8 cellular contexts compared by ENCODE assay signal in the genomic region with DNA sequence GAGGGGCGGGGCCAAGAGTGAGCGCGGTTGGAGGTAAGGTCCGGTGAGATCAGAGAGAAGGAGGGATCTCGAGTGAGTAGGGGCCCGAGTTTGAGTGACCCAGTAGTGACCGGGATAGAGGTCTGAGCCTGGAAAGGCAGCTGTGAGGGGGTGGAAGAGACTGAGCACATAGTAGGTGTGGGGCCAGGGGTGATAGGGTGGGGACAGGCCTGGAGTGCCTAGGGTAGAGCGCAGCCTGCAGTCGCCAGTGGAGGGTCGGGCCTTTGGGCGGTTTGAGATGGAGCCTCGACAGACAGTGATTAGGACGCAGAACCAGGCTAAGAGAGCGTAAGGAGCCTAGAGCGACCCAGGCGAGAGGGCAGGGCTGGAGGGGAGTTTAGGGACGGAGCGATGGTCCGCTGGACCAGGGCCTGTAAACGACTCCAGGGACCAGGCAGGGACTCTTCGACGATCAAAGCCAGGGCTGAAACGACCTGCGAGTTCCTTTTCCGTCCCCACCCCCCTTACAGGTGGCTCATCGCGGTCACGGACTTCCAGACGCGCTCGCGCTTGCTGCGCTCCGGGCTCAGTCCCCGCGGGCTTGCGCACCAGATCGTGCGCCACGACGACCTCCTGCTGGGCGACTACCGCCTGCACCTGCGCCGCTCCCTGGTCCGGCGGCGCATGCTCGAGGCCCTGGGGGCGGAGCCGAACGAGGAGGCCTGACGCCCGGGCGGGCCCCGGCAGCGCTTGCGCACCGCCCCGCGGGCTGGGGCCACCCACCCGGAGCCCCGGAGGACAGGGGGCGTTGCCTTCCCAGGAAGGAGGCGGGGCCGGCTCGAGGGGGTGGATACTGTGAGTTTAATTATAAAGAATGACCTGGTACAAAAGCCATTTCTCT. TPM values are rescaled to one million over a fixed set of nuclear protein-coding genes. Genes with fewer than 3 reads are reported as not detected.
DNase-seq lines count a peak whose midpoint lies in the region; ATAC-seq and TF ChIP-seq lines count a peak whose summit lies in the region.

No MANE protein-coding gene starts in this region.

- peak overlapping the region; percentile 99 for H3K4ac ChIP-seq in neuronal stem cell (ENCODE audit: low read length)

- H2BK15ac ChIP-seq in neuronal stem cell (ENCODE audit: low read length): peak overlapping the region; percentile 96

- H4K91ac ChIP-seq in neuronal stem cell (ENCODE audit: low read depth, low read length, poor library complexity): no peak overlapping the region

- ATAC-seq in GM19467 (IDR thresholded peaks at IDR 0.05; ENCODE audit: unreplicated experiment): no peak
- no peak for ATAC-seq in HG03442 (IDR thresholded peaks at IDR 0.05; ENCODE audit: unreplicated experiment)

- H3K9me3 ChIP-seq in neuronal stem cell (replicated peaks in 1 of 2; ENCODE audit: control insufficient read depth in 2 of 2, insufficient read depth in 1 of 2, low read depth in 1 of 2, low read length in 2 of 2): peaks cover 0 to 4% of the 10 kb centered on the region in 2 donors

- no peaks in the 10 kb centered on the region for H3K27me3 ChIP-seq in neuronal stem cell (ENCODE audit: control insufficient read depth in 3 of 3, insufficient read depth in 3 of 3, low read depth in 1 of 3, low read length in 3 of 3)

- peak overlapping the region; percentile 82 for H2BK12ac ChIP-seq in neuronal stem cell (ENCODE audit: low read length)

- no peak overlapping the region for H4K8ac ChIP-seq in neuronal stem cell (ENCODE audit: low read depth, low read length)

- peak overlapping the region; percentile 99 for H3K4me2 ChIP-seq in neuronal stem cell (ENCODE audit: insufficient read depth, low read length, poor library complexity, severe bottlenecking)

- H2AK5ac ChIP-seq in neuronal stem cell (ENCODE audit: low read depth, low read length): peak overlapping the region; percentile 100

- WGBS in neuronal stem cell (ENCODE audit: extremely low coverage in 2 of 2, insufficient read length in 2 of 2, insufficient replicate concordance in 1 of 2), 2 donors: no CpG with 5 or more reads among the region's 67 CpGs

- peak overlapping the region; percentile 98 for H3K9ac ChIP-seq in neuronal stem cell (ENCODE audit: low read depth, low read length, poor library complexity)

- H2BK120ac ChIP-seq in neuronal stem cell (ENCODE audit: low read depth, low read length): peak overlapping the region; percentile 98

- no peak for TF ChIP-seq CTCF in fibroblast of villous mesenchyme (IDR thresholded peaks at IDR 0.05; ENCODE audit: insufficient read depth, low read depth, low read length)

- H2BK5ac ChIP-seq in neuronal stem cell (ENCODE audit: low read length): peak overlapping the region; percentile 100

- no peaks in the 10 kb centered on the region for H3K36me3 ChIP-seq in neuronal stem cell (replicated peaks in 1 of 2; ENCODE audit: control insufficient read depth in 2 of 2, insufficient read depth in 2 of 2, low read length in 2 of 2)

- H3K27ac ChIP-seq in neuronal stem cell (replicated peaks; ENCODE audit: low read length) (peak overlapping the region; percentile 97), temporal lobe (ENCODE audit: low read depth, low read length) (peak overlapping the region; percentile 84)

- peak overlapping the region; percentile 99 for H3K18ac ChIP-seq in neuronal stem cell (ENCODE audit: low read length)

- peak overlapping the region; percentile 94 for H3K14ac ChIP-seq in neuronal stem cell (ENCODE audit: low read length)

- peak overlapping the region; percentile 61 for H2AFZ ChIP-seq in neuronal stem cell (ENCODE audit: low read length)

- no peaks in the 10 kb centered on the region for H3K79me1 ChIP-seq in neuronal stem cell (ENCODE audit: low read depth, low read length)

- peaks cover 21 to 27% of the 10 kb centered on the region in 2 donors for H3K4me1 ChIP-seq in neuronal stem cell (ENCODE audit: control insufficient read depth in 2 of 2, insufficient read depth in 1 of 2, low read depth in 1 of 2, low read length in 2 of 2)

- DNase-seq in GM03348 (ENCODE audit: low spot score) (peak; percentile 97), NCI-H748 (lab: John Stamatoyannopoulos, UW; ENCODE audit: unreplicated experiment) (peak; percentile 98), fibroblast of villous mesenchyme (ENCODE audit: low read depth) (peak; percentile 30), neuronal stem cell (ENCODE audit: low spot score) (peak; percentile 93)
- DNase-seq in activated T-cell treated with anti-CD3 and anti-CD28 coated beads, Interleukin-2, amount 50 U/mL, for 1 hour: peak; percentile 65

- H3K23ac ChIP-seq in neuronal stem cell (ENCODE audit: low read depth, low read length, poor library complexity): peak overlapping the region; percentile 94

- H3K4me3 ChIP-seq in fibroblast of villous mesenchyme (ENCODE audit: low read depth, low read length) (peak overlapping the region; percentile 45), neuronal stem cell (ENCODE audit: low read length in 2 of 2) (peak overlapping the region; percentile 56 to 94)

RNA-seq across cellular contexts. Expression of gene C19orf81, which starts 9.4 kb away (rescaled TPM):
- total RNA-seq in fibroblast of villous mesenchyme (0.97 TPM in 1 of 2 replicates, not detected in the other), temporal lobe (not detected)
- 32.6 TPM for polyA plus RNA-seq in neuronal stem cell (2013, experiment 1 of 2)
- 31.3 TPM for polyA plus RNA-seq in neuronal stem cell (2013, experiment 2 of 2)

RNA-seq across cellular contexts. Expression of gene SYT3, which starts 19.0 kb away (rescaled TPM):
- total RNA-seq in fibroblast of villous mesenchyme: under 0.01 TPM in 1 of 2 replicates, not detected in the other
- polyA plus RNA-seq in neuronal stem cell (2013, experiment 1 of 2): 2.6 TPM
- polyA plus RNA-seq in neuronal stem cell (2013, experiment 2 of 2): 2.5 TPM
- total RNA-seq in temporal lobe: 22.9 TPM

Comparison
In these comparisons a context has a peak if more than half of its experiments do, and no peak if none do; other contexts are left out.
1. DNase-seq: peak in every context shown above with its lines; median percentile 98 in NCI-H748; 97 in GM03348; 93 in neuronal stem cell; 65 in activated T-cell treated with anti-CD3 and anti-CD28 coated beads, Interleukin-2, amount 50 U/mL, for 1 hour; 30 in fibroblast of villous mesenchyme.
2. RNA of gene SYT3, which starts 19.0 kb away (total RNA-seq): 22.9 TPM in temporal lobe (single experiment); under 0.01 TPM in fibroblast of villous mesenchyme; every median in the first group is over 10 times any median in the second.